ENCODE assay signal across 5 cellular contexts in genomic region chr2:232907686-232908085, GRCh38. TPM values are rescaled to one million over a fixed set of nuclear protein-coding genes. Genes with fewer than 3 reads are reported as not detected.
DNase-seq lines count a peak whose midpoint lies in the region; ATAC-seq and TF ChIP-seq lines count a peak whose summit lies in the region.
"Not testable (repeated sequence)": the region's sequence is repeated elsewhere in the genome, so short reads cannot be mapped to it uniquely, and the experiment has no call there.

No MANE protein-coding gene starts in this region.

- intact Hi-C loops in Panc1 (cut with micrococcal nuclease; ENCODE audit: unreplicated experiment); Right ventricle myocardium inferior (cut with DNase I); posterior vena cava (cut with DNase I): not testable (repeated sequence)

- not testable (repeated sequence) for H3K9ac ChIP-seq in endodermal cell (ENCODE audit: extremely low read depth, low read length, poor library complexity, severe bottlenecking); neural progenitor cell

- not testable (repeated sequence) for DNase-seq in Panc1 (ENCODE audit: low read depth, low spot score); neural progenitor cell (ENCODE audit: low spot score)
- DNase-seq in endodermal cell, result peak; percentile 22
- peak; percentile 4 for DNase-seq in Right ventricle myocardium inferior (ENCODE audit: missing footprints)
- peak; percentile 4 for DNase-seq in posterior vena cava (ENCODE audit: low spot score)

- H3K4me1 Mint-ChIP-seq in endodermal cell, neural progenitor cell: not testable (repeated sequence)

- H3K4me3 ChIP-seq in Panc1 (ENCODE audit: low read depth in 2 of 2, low read length in 2 of 2); endodermal cell (ENCODE audit: low read length); neural progenitor cell: not testable (repeated sequence)

- H3K9me3 ChIP-seq in Panc1 (ENCODE audit: control insufficient read depth, insufficient read depth, low read depth, low read length) (peaks cover 21% of the 10 kb centered on the region), endodermal cell (ENCODE audit: control insufficient read depth, low read length) (peaks cover 33% of the 10 kb centered on the region)
- H3K9me3 ChIP-seq in neural progenitor cell (ENCODE audit: low read depth), result not testable (repeated sequence)

- peak overlapping the region; percentile 67 for H3K4me2 ChIP-seq in neural progenitor cell

- POLR2A ChIA-PET in Panc1 (lab: Charles Lee), result not testable (repeated sequence)

- H3K4me3 Mint-ChIP-seq in endodermal cell, neural progenitor cell: not testable (repeated sequence)

- not testable (repeated sequence) for H3K36me3 Mint-ChIP-seq in endodermal cell (ENCODE audit: low read depth)
- peaks cover 10% of the 10 kb centered on the region for H3K36me3 Mint-ChIP-seq in neural progenitor cell

- in situ Hi-C loops in Panc1 (cut with HindIII; ENCODE audit: low pct_unique_long_range_greater_than_20kb, low sequenced_read_pairs), result not testable (repeated sequence)

- ATAC-seq in Panc1, Right ventricle myocardium inferior: not testable (repeated sequence)

- BruUV-seq in Panc1 (replicated peaks; lab: Mats Ljungman, UMichigan), result not testable (repeated sequence)

- H3K4me1 ChIP-seq in Panc1 (ENCODE audit: control insufficient read depth, insufficient read depth, low read length), result peaks cover 18% of the 10 kb centered on the region
- not testable (repeated sequence) for H3K4me1 ChIP-seq in endodermal cell (ENCODE audit: control insufficient read depth, insufficient read depth, low read length); neural progenitor cell

- H3K9me3 Mint-ChIP-seq in endodermal cell (peaks cover 57% of the 10 kb centered on the region), neural progenitor cell (peaks cover 29% of the 10 kb centered on the region)

- not testable (repeated sequence) for H2AFZ ChIP-seq in neural progenitor cell (replicated peaks)

- WGBS in endodermal cell (ENCODE audit: insufficient coverage in 1 of 2, insufficient read length in 1 of 2), 2 experiments, result 97 to 100% methylated on average over 1 to 9 of the region's 9 CpGs

- H3K27me3 ChIP-seq in Panc1 (ENCODE audit: control insufficient read depth, insufficient read depth, low read length); endodermal cell (ENCODE audit: control insufficient read depth, insufficient read depth, low read length, poor library complexity, severe bottlenecking): not testable (repeated sequence)
- peaks cover 17% of the 10 kb centered on the region for H3K27me3 ChIP-seq in neural progenitor cell

- CTCF ChIA-PET in Panc1 (lab: Charles Lee), result interaction anchor here (0.7 kb wide), 1 partner anchor 8 kb away, joined by 5 read pairs; no protein-coding TSS in a partner anchor

- H3K27ac Mint-ChIP-seq in endodermal cell, neural progenitor cell: not testable (repeated sequence)

- not testable (repeated sequence) for H3K79me2 ChIP-seq in neural progenitor cell (ENCODE audit: low read depth)

- not testable (repeated sequence) for H4K20me1 ChIP-seq in neural progenitor cell (ENCODE audit: low read depth)

- H3K27ac ChIP-seq in Panc1 (ENCODE audit: low read length), result peak overlapping the region; percentile 73
- not testable (repeated sequence) for H3K27ac ChIP-seq in endodermal cell (ENCODE audit: low read depth, low read length)
- peak overlapping the region; percentile 11 for H3K27ac ChIP-seq in neural progenitor cell

- H3F3A ChIP-seq in neural progenitor cell (ENCODE audit: low read depth), result peaks cover 11% of the 10 kb centered on the region

- peaks cover 13% of the 10 kb centered on the region for H3K27me3 Mint-ChIP-seq in endodermal cell (ENCODE audit: insufficient read depth)
- peaks cover 18% of the 10 kb centered on the region for H3K27me3 Mint-ChIP-seq in neural progenitor cell (ENCODE audit: insufficient read depth, low read depth)

- H3K36me3 ChIP-seq in Panc1 (ENCODE audit: control insufficient read depth, insufficient read depth, low read length); endodermal cell (ENCODE audit: control insufficient read depth, insufficient read depth, low read length); neural progenitor cell: not testable (repeated sequence)

- not testable (repeated sequence) for TF ChIP-seq CTCF in Panc1 (IDR thresholded peaks at IDR 0.05); endodermal cell (conservative IDR thresholded peaks at IDR 0.05); neural progenitor cell (IDR thresholded peaks at IDR 0.05)

RNA-seq across cellular contexts. Expression of gene SNORC, which starts 37.6 kb away (rescaled TPM):
- 6.8 TPM for total RNA-seq in Panc1 (2021; ENCODE audit: unreplicated experiment)
- polyA plus RNA-seq in Panc1 (2012; ENCODE audit: insufficient read length), result 9.5 TPM
- 1 to 10 TPM; 3.6 to 5.0 TPM for total RNA-seq in endodermal cell
- 1.00 TPM for polyA plus RNA-seq in endodermal cell (2013, experiment 1 of 2)
- polyA plus RNA-seq in endodermal cell (2013, experiment 2 of 2), result 0.66 TPM
- total RNA-seq in Right ventricle myocardium inferior, result 0.46 TPM
- total RNA-seq in neural progenitor cell (ENCODE audit: low replicate concordance), result 2.6 TPM in 1 of 2 replicates, not detected in the other
- total RNA-seq in posterior vena cava, result under 1 TPM; 0.79 to 1.00 TPM
